In genomic region chr5:132662925-132663770, GRCh38 we compare ENCODE assay signal across 9 cellular contexts. TPM values are rescaled to one million over a fixed set of nuclear protein-coding genes. Genes with fewer than 3 reads are reported as not detected.
DNase-seq lines count a peak whose midpoint lies in the region; ATAC-seq and TF ChIP-seq lines count a peak whose summit lies in the region.
"Had no signal": no experiment of that assay in that cellular context is flagged by ENCODE, and none has a peak within 500 bp of the region (broad histone marks: within the 10 kb centered on the region; RNA-seq: fewer than 3 reads in every experiment).

No MANE protein-coding gene starts in this region.

- no peaks in the 10 kb centered on the region for H3K36me3 ChIP-seq in tibial nerve

- H3K4me3 Mint-ChIP-seq in activated naive CD4-positive, alpha-beta T cell treated with anti-CD3 and anti-CD28 coated beads, Interleukin-2, amount 50 U/mL, for 24 hours: no peak overlapping the region

- no peak for DNase-seq in tibial nerve (ENCODE audit: low spot score in 2 of 2)
- no peak for DNase-seq in left ventricle myocardium superior
- no peak for DNase-seq in DMS79 (lab: John Stamatoyannopoulos, UW)
- DNase-seq in nucleus accumbens (lab: John Stamatoyannopoulos, UW): no peak

- TF ChIP-seq EP300 in tibial nerve (IDR thresholded peaks at IDR 0.05): no peak

- WGBS in tibial nerve, 2 donors: 74 to 75% methylated on average over 21 to 25 of the region's 25 CpGs

- TF ChIP-seq CTCF in tibial nerve (IDR thresholded peaks at IDR 0.05): no peak

- H3K36me3 Mint-ChIP-seq in activated naive CD4-positive, alpha-beta T cell treated with anti-CD3 and anti-CD28 coated beads, Interleukin-2, amount 50 U/mL, for 24 hours: no peaks in the 10 kb centered on the region

- peak overlapping the region; percentile 21 to 53 (median 44) for H3K27ac ChIP-seq in tibial nerve
- H3K27ac ChIP-seq: VCaP had no signal

- ATAC-seq in GM18502 (IDR thresholded peaks at IDR 0.05; ENCODE audit: poor library complexity, unreplicated experiment) (peak; percentile 74), GM21526 (IDR thresholded peaks at IDR 0.05; ENCODE audit: low FRiP score, unreplicated experiment) (peak; percentile 55), HG03565 (IDR thresholded peaks at IDR 0.05; ENCODE audit: unreplicated experiment) (peak; percentile 42), left ventricle myocardium superior (no peak)

- peak overlapping the region; percentile 62 for H3K27ac Mint-ChIP-seq in activated naive CD4-positive, alpha-beta T cell treated with anti-CD3 and anti-CD28 coated beads, Interleukin-2, amount 50 U/mL, for 24 hours

- H3K9me3 Mint-ChIP-seq in activated naive CD4-positive, alpha-beta T cell treated with anti-CD3 and anti-CD28 coated beads, Interleukin-2, amount 50 U/mL, for 24 hours: no peaks in the 10 kb centered on the region

- H3K4me1 ChIP-seq in tibial nerve: peaks cover 0 to 24% (median 8%) of the 10 kb centered on the region in 4 donors

- no peak overlapping the region for H3K4me3 ChIP-seq in tibial nerve

- peaks cover 0 to 3% of the 10 kb centered on the region in 2 donors for H3K27me3 ChIP-seq in tibial nerve

- H3K27me3 Mint-ChIP-seq in activated naive CD4-positive, alpha-beta T cell treated with anti-CD3 and anti-CD28 coated beads, Interleukin-2, amount 50 U/mL, for 24 hours: peaks cover under 1% of the 10 kb centered on the region

- intact Hi-C loops in left ventricle myocardium superior (cut with micrococcal nuclease): no loop called here

- no peaks in the 10 kb centered on the region for H3K9me3 ChIP-seq in tibial nerve

- no peak for TF ChIP-seq POLR2A in tibial nerve (IDR thresholded peaks at IDR 0.05)

- H3K4me1 Mint-ChIP-seq in activated naive CD4-positive, alpha-beta T cell treated with anti-CD3 and anti-CD28 coated beads, Interleukin-2, amount 50 U/mL, for 24 hours: no peaks in the 10 kb centered on the region

RNA-seq across cellular contexts. Expression of gene IL13, which starts 5.2 kb away (rescaled TPM):
- under 1 TPM in 2 of 4 donors, not detected in 2; 0.44 to 0.98 TPM for total RNA-seq in tibial nerve
- not detected for total RNA-seq in left ventricle myocardium superior

RNA-seq across cellular contexts. Expression of gene IL4, which starts 10.6 kb away (rescaled TPM):
- total RNA-seq in tibial nerve (not detected), left ventricle myocardium superior (not detected)
